Comparison of ENCODE assay signal across 21 cellular contexts in genomic region chr5:41761663-41762062, GRCh38.
"Had no signal": no experiment of that assay in that cellular context is flagged by ENCODE, and none has a peak within 500 bp of the region (broad histone marks: within the 10 kb centered on the region; RNA-seq: fewer than 3 reads in every experiment).

No MANE protein-coding gene starts in this region.

- H3K27ac Mint-ChIP-seq: dendritic cell treated with granulocyte-macrophage colony-stimulating factor and Interleukin-4, amounts not matched to agents 40 ng/mL and 50 ng/mL, for 4 days; memory B cell; natural killer cell treated with Interleukin-12 subunit alpha and Interleukin-12 subunit beta and Interleukin-15 and Interleukin-18, amount 100 ng/mL, for 72 hours; progenitor cell of endocrine pancreas; stimulated activated naive B cell treated with anti-CD40 and anti-IgM and Interleukin-4, amounts not matched to agents 10 μg/mL and 1 μg/mL and 100 μg/mL, for 72 hours; stimulated activated naive CD8-positive, alpha-beta T cell treated with anti-CD3 and anti-CD28 coated beads, Interleukin-15, Interleukin-2, amounts not matched to agents 100 ng/mL and 50 ng/mL, for 24 hours had no signal

- H3K79me2 ChIP-seq: parathyroid adenoma had no signal

- H3K4me3 ChIP-seq: colonic mucosa, lung, right lobe of liver, skin epidermis, thoracic aorta, tibial nerve, upper lobe of left lung had no signal

- H3K27me3 Mint-ChIP-seq: dendritic cell treated with granulocyte-macrophage colony-stimulating factor and Interleukin-4, amounts not matched to agents 40 ng/mL and 50 ng/mL, for 4 days; memory B cell; naive B cell; natural killer cell treated with Interleukin-12 subunit alpha and Interleukin-12 subunit beta and Interleukin-15 and Interleukin-18, amount 100 ng/mL, for 72 hours; progenitor cell of endocrine pancreas; stimulated activated naive B cell treated with anti-CD40 and anti-IgM and Interleukin-4, amounts not matched to agents 10 μg/mL and 1 μg/mL and 100 μg/mL, for 72 hours; stimulated activated naive CD8-positive, alpha-beta T cell treated with anti-CD3 and anti-CD28 coated beads, Interleukin-15, Interleukin-2, amounts not matched to agents 100 ng/mL and 50 ng/mL, for 24 hours had no signal

- ATAC-seq: left lobe of liver; natural killer cell treated with Interleukin-12 subunit alpha and Interleukin-12 subunit beta and Interleukin-15 and Interleukin-18, amount 100 ng/mL, for 72 hours; right lobe of liver; stimulated activated naive B cell treated with anti-CD40 and anti-IgM and Interleukin-4, amounts not matched to agents 10 μg/mL and 1 μg/mL and 100 μg/mL, for 72 hours had no signal

- H3K4me1 Mint-ChIP-seq: naive B cell had no signal

- H3K36me3 ChIP-seq: colonic mucosa, right lobe of liver, thoracic aorta had no signal

- H3K9me3 ChIP-seq: colonic mucosa, right lobe of liver, thoracic aorta, tibial nerve, upper lobe of left lung had no signal

- H3K9me3 Mint-ChIP-seq: dendritic cell treated with granulocyte-macrophage colony-stimulating factor and Interleukin-4, amounts not matched to agents 40 ng/mL and 50 ng/mL, for 4 days; memory B cell; naive B cell; natural killer cell treated with Interleukin-12 subunit alpha and Interleukin-12 subunit beta and Interleukin-15 and Interleukin-18, amount 100 ng/mL, for 72 hours; neural crest cell; stimulated activated naive B cell treated with anti-CD40 and anti-IgM and Interleukin-4, amounts not matched to agents 10 μg/mL and 1 μg/mL and 100 μg/mL, for 72 hours; stimulated activated naive CD8-positive, alpha-beta T cell treated with anti-CD3 and anti-CD28 coated beads, Interleukin-15, Interleukin-2, amounts not matched to agents 100 ng/mL and 50 ng/mL, for 24 hours had no signal

- H3K4me3 Mint-ChIP-seq: dendritic cell treated with granulocyte-macrophage colony-stimulating factor and Interleukin-4, amounts not matched to agents 40 ng/mL and 50 ng/mL, for 4 days; memory B cell; naive B cell; natural killer cell treated with Interleukin-12 subunit alpha and Interleukin-12 subunit beta and Interleukin-15 and Interleukin-18, amount 100 ng/mL, for 72 hours; neural crest cell; stimulated activated naive B cell treated with anti-CD40 and anti-IgM and Interleukin-4, amounts not matched to agents 10 μg/mL and 1 μg/mL and 100 μg/mL, for 72 hours; stimulated activated naive CD8-positive, alpha-beta T cell treated with anti-CD3 and anti-CD28 coated beads, Interleukin-15, Interleukin-2, amounts not matched to agents 100 ng/mL and 50 ng/mL, for 24 hours had no signal

- H3K27me3 ChIP-seq: colonic mucosa, right lobe of liver, tibial nerve, upper lobe of left lung had no signal

- H2AFZ ChIP-seq: parathyroid adenoma had no signal

- H3K4me1 ChIP-seq: colonic mucosa, parathyroid adenoma, right lobe of liver, upper lobe of left lung had no signal

- DNase-seq: colonic mucosa; effector CD8-positive, alpha-beta T cell; kidney; naive B cell; right lobe of liver; stimulated activated CD4-positive, alpha-beta T cell treated with anti-CD3 and anti-CD28 coated beads, Interleukin-15, amount 100 ng/mL, for 24 hours; stimulated activated CD4-positive, alpha-beta T cell treated with anti-CD3 and anti-CD28 coated beads, Interleukin-2, amount 100 ng/mL, for 48 hours; stimulated activated naive B cell treated with anti-CD40 and anti-IgM and Interleukin-4, amounts not matched to agents 10 μg/mL and 1 μg/mL and 100 μg/mL, for 72 hours; upper lobe of left lung had no signal

- H3K9ac ChIP-seq: parathyroid adenoma had no signal

- H3K27ac ChIP-seq: colonic mucosa, parathyroid adenoma, right lobe of liver, skin epidermis, thoracic aorta, tibial nerve, upper lobe of left lung had no signal
